ENCODE assay signal across 1 cellular context in the genomic region with DNA sequence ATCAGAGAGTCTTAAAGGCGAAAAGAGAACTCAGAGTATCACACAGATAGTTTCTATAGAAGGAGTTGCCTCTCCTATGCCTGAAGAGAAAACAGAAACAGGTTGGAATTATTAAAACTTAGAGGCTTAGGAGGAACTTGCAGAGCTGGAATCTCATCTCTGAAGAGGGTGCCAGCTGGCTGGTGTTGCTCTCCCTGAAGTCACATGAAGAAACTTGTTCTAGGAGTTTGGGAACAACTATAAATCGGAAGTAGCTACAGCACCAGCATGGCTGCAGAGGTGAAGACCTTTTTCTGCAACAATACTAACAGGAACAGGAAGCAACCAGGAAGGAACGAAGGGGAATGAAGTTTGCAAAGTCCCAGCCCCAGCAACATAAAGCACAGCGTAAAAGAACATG.
TF ChIP-seq lines count a peak whose summit lies in the region.

No MANE protein-coding gene starts in this region.

TF ChIP-seq in IMR-90, 13 proteins besides CTCF, POLR2A, EP300 and RAD21 (continued from another document):
- TF ChIP-seq MXI1 (IDR thresholded peaks at IDR 0.05; ENCODE audit: borderline replicate concordance, low read depth, low read length) (no peak), RFX5 (IDR thresholded peaks at IDR 0.05; ENCODE audit: low read depth, low read length) (no peak), FOS (IDR thresholded peaks at IDR 0.05; ENCODE audit: low read depth, low read length) (no peak), SMC3 (IDR thresholded peaks at IDR 0.05; ENCODE audit: low read depth, low read length) (no peak)
TF ChIP-seq in IMR-90: peak in this region for 0.
